Comparison of ENCODE assay signal across 14 cellular contexts in the genomic region with DNA sequence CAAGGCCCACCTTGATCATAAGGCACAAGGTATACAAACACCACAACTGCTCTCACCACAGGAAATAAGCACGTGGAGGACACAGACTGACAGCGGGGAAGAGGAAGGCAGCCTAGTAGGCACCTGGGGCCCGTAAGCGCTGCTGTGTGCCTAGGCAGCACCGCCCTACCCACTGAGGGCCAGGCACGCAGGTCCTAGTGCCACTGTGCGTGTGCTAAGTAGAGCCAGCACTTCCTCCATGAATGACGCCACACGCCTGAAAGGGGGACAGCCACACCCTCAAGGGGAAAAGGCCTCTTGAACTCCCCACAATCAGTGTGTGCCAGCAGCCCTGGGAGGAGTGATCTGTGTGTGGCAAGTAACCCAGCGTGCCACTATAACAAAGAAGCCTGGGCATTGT.
"Had no signal": no experiment of that assay in that cellular context is flagged by ENCODE, and none has a peak within 500 bp of the region (broad histone marks: within the 10 kb centered on the region; RNA-seq: fewer than 3 reads in every experiment).

No MANE protein-coding gene starts in this region.

- H3K4me3 Mint-ChIP-seq: effector memory CD8-positive, alpha-beta T cell; naive thymus-derived CD8-positive, alpha-beta T cell; stimulated activated memory B cell treated with anti-CD40 and anti-IgM and Interleukin-4, amounts not matched to agents 10 μg/mL and 1 μg/mL and 100 μg/mL, for 72 hours; T-helper 2 cell treated with Interferon-gamma antibody and Interleukin-4, amounts not matched to agents 5 μg/mL and 100 μg/mL, for 36 hours had no signal

- H3K4me3 ChIP-seq: gastrocnemius medialis, heart left ventricle, tibial nerve had no signal

- H3K27ac ChIP-seq: gastrocnemius medialis, heart left ventricle, tibial nerve had no signal

- H3K27me3 Mint-ChIP-seq: effector memory CD8-positive, alpha-beta T cell; naive thymus-derived CD8-positive, alpha-beta T cell; stimulated activated memory B cell treated with anti-CD40 and anti-IgM and Interleukin-4, amounts not matched to agents 10 μg/mL and 1 μg/mL and 100 μg/mL, for 72 hours had no signal

- H3K9me3 Mint-ChIP-seq: effector memory CD8-positive, alpha-beta T cell; naive thymus-derived CD8-positive, alpha-beta T cell; stimulated activated memory B cell treated with anti-CD40 and anti-IgM and Interleukin-4, amounts not matched to agents 10 μg/mL and 1 μg/mL and 100 μg/mL, for 72 hours; T-helper 2 cell treated with Interferon-gamma antibody and Interleukin-4, amounts not matched to agents 5 μg/mL and 100 μg/mL, for 36 hours had no signal

- DNase-seq: activated CD4-positive, alpha-beta T cell treated with anti-CD3 and anti-CD28 coated beads for 1 hour; activated CD4-positive, alpha-beta T cell treated with anti-CD3 and anti-CD28 coated beads, Interleukin-2, amount 50 U/mL, for 4 hours; activated effector memory CD4-positive, alpha-beta T cell treated with Interleukin-2 at 50 U/mL for 16 hours; activated naive CD4-positive, alpha-beta T cell treated with anti-CD3 and anti-CD28 coated beads, Interleukin-2, amount 50 U/mL, for 16 hours; activated T-cell treated with anti-CD3 and anti-CD28 coated beads, Interleukin-2, amount 50 U/mL, for 1 hour; dermis blood vessel endothelial cell; effector memory CD8-positive, alpha-beta T cell; gastrocnemius medialis; naive thymus-derived CD8-positive, alpha-beta T cell; stimulated activated CD4-positive, alpha-beta T cell treated with anti-CD3 and anti-CD28 coated beads, Interleukin-2, amount 100 ng/mL, for 48 hours had no signal

- H3K4me1 ChIP-seq: gastrocnemius medialis, heart left ventricle, tibial nerve had no signal

- H3K9me3 ChIP-seq: gastrocnemius medialis, heart left ventricle, tibial nerve had no signal

- H3K27me3 ChIP-seq: gastrocnemius medialis, heart left ventricle, tibial nerve had no signal

- H3K27ac Mint-ChIP-seq: effector memory CD8-positive, alpha-beta T cell; stimulated activated memory B cell treated with anti-CD40 and anti-IgM and Interleukin-4, amounts not matched to agents 10 μg/mL and 1 μg/mL and 100 μg/mL, for 72 hours; T-helper 2 cell treated with Interferon-gamma antibody and Interleukin-4, amounts not matched to agents 5 μg/mL and 100 μg/mL, for 36 hours had no signal

- ATAC-seq: effector memory CD8-positive, alpha-beta T cell; gastrocnemius medialis; naive thymus-derived CD8-positive, alpha-beta T cell; stimulated activated memory B cell treated with anti-CD40 and anti-IgM and Interleukin-4, amounts not matched to agents 10 μg/mL and 1 μg/mL and 100 μg/mL, for 72 hours had no signal
